Comparison of ENCODE assay signal across 1 cellular context in genomic region chr3:48934333-48934991, GRCh38.
TF ChIP-seq lines count a peak whose summit lies in the region.

No MANE protein-coding gene starts in this region.

TF ChIP-seq in IMR-90, 13 proteins besides CTCF, POLR2A, EP300 and RAD21 (continued from another document):
- TF ChIP-seq USF2 (IDR thresholded peaks at IDR 0.05; ENCODE audit: low read depth, low read length), result no peak
TF ChIP-seq in IMR-90: peak in this region for 0.
